8 cellular contexts compared by ENCODE assay signal in the genomic region with DNA sequence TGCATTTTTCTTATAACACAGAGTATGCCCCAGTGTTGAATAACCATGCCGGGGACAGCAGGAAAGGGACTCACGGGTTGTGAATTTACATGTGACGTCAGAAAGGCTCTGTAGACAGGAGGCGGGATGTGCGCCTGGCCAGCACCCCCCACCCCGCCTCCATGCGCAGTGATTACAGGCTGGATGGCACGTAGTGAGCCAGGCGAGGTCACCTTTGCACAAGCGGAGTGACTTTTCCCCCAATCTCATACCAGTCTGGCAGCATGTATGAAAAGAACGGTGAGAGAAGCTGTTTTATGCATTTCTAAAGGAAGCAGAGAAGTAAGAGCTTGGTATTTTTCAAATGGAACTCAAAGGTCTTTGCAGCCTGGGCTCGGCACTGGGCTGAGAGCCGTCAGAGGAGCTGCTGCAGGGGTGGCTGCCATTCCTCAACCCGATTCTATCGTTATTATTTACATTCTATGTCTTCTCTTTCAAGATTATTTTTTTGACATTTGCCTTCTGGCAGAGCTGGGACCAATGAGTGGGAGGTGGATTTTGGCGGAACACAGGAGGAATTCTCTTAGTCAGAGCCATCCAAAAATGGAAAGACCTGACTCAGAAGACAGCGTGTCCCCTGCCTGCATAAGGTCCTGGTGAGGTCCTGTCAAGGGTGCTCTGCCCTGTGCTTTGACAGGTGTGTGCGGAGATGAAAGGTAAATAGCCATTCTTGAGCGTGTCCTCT.
DNase-seq lines count a peak whose midpoint lies in the region; ATAC-seq, FAIRE-seq and TF ChIP-seq lines count a peak whose summit lies in the region.
"Had no signal": no experiment of that assay in that cellular context is flagged by ENCODE, and none has a peak within 500 bp of the region (broad histone marks: within the 10 kb centered on the region; RNA-seq: fewer than 3 reads in every experiment).

No MANE protein-coding gene starts in this region.

- H3K9me3 Mint-ChIP-seq in effector memory CD8-positive, alpha-beta T cell = no peaks in the 10 kb centered on the region

- no peak overlapping the region for H4K91ac ChIP-seq in H1 (replicated peaks; ENCODE audit: insufficient read length, low read length)

- no peak for TF ChIP-seq RAD21 in H1 (IDR thresholded peaks at IDR 0.05 in 1 of 2, conservative IDR thresholded peaks at IDR 0.05 in 1 of 2; ENCODE audit: low read depth in 2 of 2, low read length in 2 of 2)

- no peak for ATAC-seq in HG03565 (IDR thresholded peaks at IDR 0.05; ENCODE audit: unreplicated experiment)
- no peak for ATAC-seq in effector memory CD8-positive, alpha-beta T cell (replicated peaks)

- TF ChIP-seq POLR2A in H1 (IDR thresholded peaks at IDR 0.05; ENCODE audit: control extremely low read depth in 1 of 2, low read depth in 2 of 2, low read length in 2 of 2) = no peak

- no peak overlapping the region for H4K5ac ChIP-seq in H1 (ENCODE audit: insufficient read length, low read depth, low read length)

- no peak overlapping the region for H4K8ac ChIP-seq in H1 (ENCODE audit: extremely low read depth, insufficient read depth, low read length)

- H3K23ac ChIP-seq in H1 (ENCODE audit: insufficient read length) = no peak overlapping the region

- no peak overlapping the region for H2BK12ac ChIP-seq in H1 (ENCODE audit: low read depth, low read length)

- H3K4me1 Mint-ChIP-seq in effector memory CD8-positive, alpha-beta T cell (ENCODE audit: low read depth in 2 of 2) = peaks cover 6 to 15% of the 10 kb centered on the region in 2 donors

- no peaks in the 10 kb centered on the region for H3K79me1 ChIP-seq in H1 (ENCODE audit: low read depth, low read length)

- H3K4me2 ChIP-seq in H1 (ENCODE audit: insufficient read depth in 1 of 2, low read depth in 2 of 2, low read length in 2 of 2) = peak overlapping the region in 1 of 2 experiments; percentile 11; a peak in 1 of 4 replicates

- H3K56ac ChIP-seq in H1 (replicated peaks; ENCODE audit: insufficient read length, low read depth, low read length) = no peak overlapping the region

- FAIRE-seq in H1 (lab: Jason Lieb, UNC) = no peak

- H2BK5ac ChIP-seq in H1 (ENCODE audit: low read depth, low read length) = no peak overlapping the region

- no peaks in the 10 kb centered on the region for H3K23me2 ChIP-seq in H1 (ENCODE audit: low read depth, low read length)

- H3K9ac ChIP-seq in H1 (replicated peaks in 1 of 4; ENCODE audit: extremely low read depth in 1 of 4, low read depth in 3 of 4, low read length in 3 of 4) = no peak overlapping the region

- H3K4me1 ChIP-seq in H1 (replicated peaks in 1 of 4; ENCODE audit: control insufficient read depth in 3 of 4, insufficient read depth in 4 of 4, low read length in 3 of 4) (peaks cover 5 to 12% (median 8%) of the 10 kb centered on the region in 4 experiments; a peak in 6 of 7 replicates), urinary bladder (ENCODE audit: insufficient read depth) (no peaks in the 10 kb centered on the region)

- H3K79me2 ChIP-seq in H1 (ENCODE audit: control insufficient read depth in 1 of 2, insufficient read depth in 2 of 2, low read length in 2 of 2) = no peaks in the 10 kb centered on the region

- no peak overlapping the region for H2AK5ac ChIP-seq in H1 (ENCODE audit: low read depth, low read length)

- peak overlapping the region in 1 of 2 donors; percentile 29 for H3K27ac Mint-ChIP-seq in effector memory CD8-positive, alpha-beta T cell

- peaks cover 0 to 22% of the 10 kb centered on the region in 2 donors for H3K27me3 Mint-ChIP-seq in effector memory CD8-positive, alpha-beta T cell

- H3K4me3 Mint-ChIP-seq in effector memory CD8-positive, alpha-beta T cell = no peak overlapping the region

- H3K27ac ChIP-seq in H1 (ENCODE audit: low read depth, low read length) = no peak overlapping the region
- peak overlapping the region; percentile 62 for H3K27ac ChIP-seq in urinary bladder (ENCODE audit: low read depth)

- no peak overlapping the region for H3K4ac ChIP-seq in H1 (replicated peaks; ENCODE audit: insufficient read length, low read depth, low read length)

- no peaks in the 10 kb centered on the region for H4K20me1 ChIP-seq in H1 (replicated peaks in 1 of 2; ENCODE audit: control insufficient read depth in 1 of 2, insufficient read depth in 2 of 2, low read length in 2 of 2)

- peak overlapping the region; percentile 83; the same call in 1 of the 2 replicates for H2BK20ac ChIP-seq in H1 (ENCODE audit: low read length)

- H3K18ac ChIP-seq in H1 (ENCODE audit: extremely low read depth, low read length) = no peak overlapping the region

- CTCF ChIA-PET in H1 (lab: Charles Lee; ENCODE audit: partially characterized antibody) = interaction anchor here (0.7 to 3.8 kb wide), 8 partner anchors 11 to 187 kb away, joined by 3 to 16 read pairs (median 3); no protein-coding TSS in a partner anchor

- no peaks in the 10 kb centered on the region for H3K36me3 ChIP-seq in H1 (ENCODE audit: control insufficient read depth in 2 of 4, insufficient read depth in 4 of 4, low read length in 3 of 4)
- H3K36me3 ChIP-seq in urinary bladder (ENCODE audit: insufficient read depth) = no peaks in the 10 kb centered on the region

- 82% methylated on average over 19 of the region's 19 CpGs; no CpG with 5 or more reads in 1 of the 2 experiments for WGBS in H1 (ENCODE audit: extremely low coverage in 1 of 2, insufficient coverage in 1 of 2, insufficient read length in 1 of 2, insufficient replicate concordance in 2 of 2, low coverage in 1 of 2, low lambda C conversion rate in 2 of 2, missing lambda C conversion rate in 1 of 2), 2 experiments
- WGBS in urinary bladder = 20% methylated on average over 19 of the region's 19 CpGs

- no peak overlapping the region for H2BK120ac ChIP-seq in H1 (replicated peaks; ENCODE audit: low read depth, low read length)

- TF ChIP-seq EP300 in H1 (IDR thresholded peaks at IDR 0.05; ENCODE audit: borderline replicate concordance in 1 of 2, low read depth in 2 of 2, low read length in 2 of 2) = no peak

- H3K27me3 ChIP-seq in H1 (replicated peaks in 1 of 4; ENCODE audit: control insufficient read depth in 3 of 4, extremely low read depth in 1 of 4, insufficient read depth in 3 of 4, low read length in 3 of 4) = no peaks in the 10 kb centered on the region

- H3K4me3 ChIP-seq in H1 (ENCODE audit: extremely low read depth in 1 of 4, insufficient read depth in 2 of 4, low read depth in 3 of 4, low read length in 4 of 4) (no peak overlapping the region), urinary bladder (ENCODE audit: low read depth, low read length) (no peak overlapping the region)

- POLR2A ChIA-PET in H1 (lab: Charles Lee; ENCODE audit: partially characterized antibody) = interaction anchor here (0.6 kb wide), 1 partner anchor 240 kb away, joined by 3 read pairs; no protein-coding TSS in a partner anchor

- H2AFZ ChIP-seq in H1 (ENCODE audit: low read length) = no peak overlapping the region

- H3K36me3 Mint-ChIP-seq in effector memory CD8-positive, alpha-beta T cell (ENCODE audit: insufficient read depth) = no peaks in the 10 kb centered on the region

- no peaks in the 10 kb centered on the region for H3K9me3 ChIP-seq in H1 (ENCODE audit: insufficient read depth in 2 of 2, low read depth in 1 of 2, low read length in 1 of 2)

- H2BK15ac ChIP-seq in H1 (ENCODE audit: low read length) = peak overlapping the region; percentile 49; the same call in 1 of the 2 replicates

- TF ChIP-seq CTCF in H1 (IDR thresholded peaks at IDR 0.05; ENCODE audit: control extremely low read depth in 1 of 3, insufficient read depth in 1 of 3, low read depth in 1 of 3, low read length in 3 of 3) = no peak

- no peak overlapping the region for H3K14ac ChIP-seq in H1 (ENCODE audit: insufficient read length)

- peak; percentile 83 for DNase-seq in NCI-H460 (ENCODE audit: extremely low read depth, low read depth)
- no peak for DNase-seq in H1 (ENCODE audit: low read depth in 1 of 2, low spot score in 2 of 2)
- DNase-seq in mucosa of gallbladder (ENCODE audit: low spot score) = peak; percentile 89
- DNase-seq in activated effector memory CD4-positive, alpha-beta T cell treated with Interleukin-2 at 50 U/mL for 16 hours = no peak
- DNase-seq in effector memory CD8-positive, alpha-beta T cell = no peak
- DNase-seq: activated CD4-positive, alpha-beta T cell treated with anti-CD3 and anti-CD28 coated beads, Interleukin-2, amount 50 U/mL, for 1 hour had no signal

TF ChIP-seq in H1, 55 proteins besides CTCF, POLR2A, EP300 and RAD21 (continues in another document):
- TF ChIP-seq TBP (IDR thresholded peaks at IDR 0.05; ENCODE audit: low read depth, low read length) = no peak
- TF ChIP-seq CTBP2 (IDR thresholded peaks at IDR 0.05; ENCODE audit: borderline replicate concordance, insufficient read depth, insufficient read length, low read length) = no peak
- no peak for TF ChIP-seq HDAC2 (IDR thresholded peaks at IDR 0.05; ENCODE audit: borderline replicate concordance in 1 of 2, low read depth in 2 of 2, low read length in 2 of 2)
- no peak for TF ChIP-seq POU5F1 (IDR thresholded peaks at IDR 0.05; ENCODE audit: low read depth, low read length)
- no peak for TF ChIP-seq YY1 (IDR thresholded peaks at IDR 0.05; ENCODE audit: low read depth, low read length)
- no peak for TF ChIP-seq SRF (IDR thresholded peaks at IDR 0.05; ENCODE audit: low read depth, low read length)
- no peak for TF ChIP-seq EGR1 (IDR thresholded peaks at IDR 0.05; ENCODE audit: borderline replicate concordance, low read depth, low read length)
- TF ChIP-seq ATF3 (IDR thresholded peaks at IDR 0.05; ENCODE audit: insufficient read depth, low read depth, low read length) = no peak
- no peak for TF ChIP-seq FOSL1 (IDR thresholded peaks at IDR 0.05; ENCODE audit: insufficient read depth, low read depth, low read length)
- TF ChIP-seq KDM4A (IDR thresholded peaks at IDR 0.05; ENCODE audit: low read depth, low read length, severe bottlenecking) = no peak
- no peak for TF ChIP-seq TCF12 (IDR thresholded peaks at IDR 0.05; ENCODE audit: low read depth, low read length)
- no peak for TF ChIP-seq POLR2AphosphoS5 (IDR thresholded peaks at IDR 0.05; ENCODE audit: low read depth, low read length)
- TF ChIP-seq CBX5 (IDR thresholded peaks at IDR 0.05; ENCODE audit: low read depth, low read length) = no peak
- TF ChIP-seq NRF1 (IDR thresholded peaks at IDR 0.05; ENCODE audit: low read depth, low read length) = no peak
- TF ChIP-seq BCL11A (IDR thresholded peaks at IDR 0.05; ENCODE audit: low read depth in 2 of 2, low read length in 2 of 2) = no peak
- no peak for TF ChIP-seq E2F6 (IDR thresholded peaks at IDR 0.05)

Comparison
In these comparisons a context has a peak if more than half of its experiments do, and no peak if none do; other contexts are left out.
1. DNase-seq: peak in NCI-H460 (single experiment) and mucosa of gallbladder (single experiment); none in H1 (0 of 2), activated effector memory CD4-positive, alpha-beta T cell treated with Interleukin-2 at 50 U/mL for 16 hours (single experiment) and effector memory CD8-positive, alpha-beta T cell (0 of 3).